In genomic region chr20:5172167-5172586, GRCh38 we compare ENCODE assay signal across 12 cellular contexts. TPM values are rescaled to one million over a fixed set of nuclear protein-coding genes. Genes with fewer than 3 reads are reported as not detected.
DNase-seq lines count a peak whose midpoint lies in the region; ATAC-seq and TF ChIP-seq lines count a peak whose summit lies in the region.
"Had no signal": no experiment of that assay in that cellular context is flagged by ENCODE, and none has a peak within 500 bp of the region (broad histone marks: within the 10 kb centered on the region; RNA-seq: fewer than 3 reads in every experiment).

No MANE protein-coding gene starts in this region.

- intact Hi-C loops in psoas muscle (cut with DNase I): loop anchor here (5.0 kb wide), 2 partner anchors 45 to 50 kb away; partner anchors contain the start of gene CDS2 (in 1 of the 2)
- intact Hi-C loops in PC-9 (cut with micrococcal nuclease; ENCODE audit: unreplicated experiment): no loop called here
- intact Hi-C loops in lower leg skin (cut with DNase I; ENCODE audit: low total_unique reads): no loop called here

- BruUV-seq in PC-9 (replicated peaks; lab: Mats Ljungman, UMichigan): no TSS peak

- H3K27ac ChIP-seq in psoas muscle (peak overlapping the region; percentile 63), PC-9 (no peak overlapping the region)

- ATAC-seq in GM21619 (IDR thresholded peaks at IDR 0.05; ENCODE audit: unreplicated experiment) (peak; percentile 47), psoas muscle (peak; percentile 62 to 72 (median 67))

- in situ Hi-C loops in GM13976 (cut with MboI; ENCODE audit: low sequenced_read_pairs, unreplicated experiment): no loop called here

- H3K27ac Mint-ChIP-seq in brain: peak overlapping the region; percentile 0 to 93 (median 92)

- H3K4me2 ChIP-seq in PC-9: no peak overlapping the region

- peaks cover 20% of the 10 kb centered on the region for H3K36me3 Mint-ChIP-seq in brain

- H3K4me1 ChIP-seq in psoas muscle (peaks cover 67% of the 10 kb centered on the region), PC-9 (replicated peaks; ENCODE audit: insufficient read depth) (peaks cover 18% of the 10 kb centered on the region)
- H3K4me1 ChIP-seq: breast epithelium had no signal

- peaks cover 51% of the 10 kb centered on the region for H3K4me1 Mint-ChIP-seq in brain

- H3K9me2 ChIP-seq in PC-9 (ENCODE audit: insufficient read depth): no peaks in the 10 kb centered on the region

- no peaks in the 10 kb centered on the region for H4K20me1 ChIP-seq in PC-9 (ENCODE audit: insufficient read depth)

- H3F3A ChIP-seq in PC-9 (ENCODE audit: insufficient read depth, low read depth): peaks cover 3% of the 10 kb centered on the region; the same call in 1 of the 2 replicates

- POLR2A ChIA-PET in PC-9 (lab: Charles Lee; ENCODE audit: unreplicated experiment): interaction anchor here (0.5 kb wide), 1 partner anchor 45 kb away, joined by 13 read pairs; the partner anchor contains the start of gene CDS2

- H3K36me3 ChIP-seq in psoas muscle (ENCODE audit: insufficient read depth in 1 of 2, low read depth in 1 of 2) (peaks cover 0 to 32% of the 10 kb centered on the region in 2 donors), PC-9 (ENCODE audit: low read depth) (peaks cover 10% of the 10 kb centered on the region; the same call in 1 of the 2 replicates)
- H3K36me3 ChIP-seq: breast epithelium had no signal

- no peaks in the 10 kb centered on the region for H3K9me3 Mint-ChIP-seq in brain
- H3K9me3 Mint-ChIP-seq: T-helper 2 cell treated with Interferon-gamma antibody and Interleukin-4, amounts not matched to agents 5 μg/mL and 100 μg/mL, for 36 hours had no signal

- H2AFZ ChIP-seq in PC-9: no peak overlapping the region

- WGBS in psoas muscle, 3 donors: 40 to 54% (median 40%) methylated on average over 7 of the region's 7 CpGs
- WGBS in lower leg skin, 2 donors: 65 to 75% methylated on average over 7 of the region's 7 CpGs

- H3K9me3 ChIP-seq in psoas muscle: no peaks in the 10 kb centered on the region
- no peaks in the 10 kb centered on the region for H3K9me3 ChIP-seq in PC-9 (ENCODE audit: insufficient read depth, low read depth)
- H3K9me3 ChIP-seq: breast epithelium, sigmoid colon had no signal

- H3K27me3 ChIP-seq in psoas muscle (ENCODE audit: insufficient read depth in 3 of 3, low read length in 2 of 3) (no peaks in the 10 kb centered on the region), PC-9 (ENCODE audit: insufficient read depth, low read depth) (no peaks in the 10 kb centered on the region)
- H3K27me3 ChIP-seq: breast epithelium, sigmoid colon had no signal

- H3K79me2 ChIP-seq in PC-9 (ENCODE audit: low read depth): peaks cover 32% of the 10 kb centered on the region

- TF ChIP-seq POLR2A in lower leg skin (IDR thresholded peaks at IDR 0.05): no peak

- H3K4me3 Mint-ChIP-seq in brain: no peak overlapping the region
- H3K4me3 Mint-ChIP-seq: T-helper 2 cell treated with Interferon-gamma antibody and Interleukin-4, amounts not matched to agents 5 μg/mL and 100 μg/mL, for 36 hours had no signal

- no peak overlapping the region for H3K4me3 ChIP-seq in psoas muscle
- no peak overlapping the region for H3K4me3 ChIP-seq in PC-9
- no peak overlapping the region for H3K4me3 ChIP-seq in lower leg skin (ENCODE audit: low read depth, poor library complexity, severe bottlenecking)
- H3K4me3 ChIP-seq: breast epithelium, sigmoid colon had no signal

- CTCF ChIA-PET in PC-9 (lab: Charles Lee): no interaction called here

- no peaks in the 10 kb centered on the region for H3K27me3 Mint-ChIP-seq in brain

- TF ChIP-seq CTCF in GM13976 (IDR thresholded peaks at IDR 0.05; ENCODE audit: borderline replicate concordance, control extremely low read depth, extremely low read depth, insufficient read depth, missing control alignments) (no peak), brain (conservative IDR thresholded peaks at IDR 0.05) (no peak), psoas muscle (IDR thresholded peaks at IDR 0.05) (no peak), PC-9 (conservative IDR thresholded peaks at IDR 0.05) (no peak), lower leg skin (IDR thresholded peaks at IDR 0.05) (no peak)

- DNase-seq in GM13976 (ENCODE audit: low spot score) (peak; percentile 59), psoas muscle (no peak), PC-9 (no peak), lower leg skin (ENCODE audit: low spot score in 2 of 2) (no peak), OCI-M1 (lab: John Stamatoyannopoulos, UW) (no peak), SK-N-DZ (ENCODE audit: low spot score) (no peak)
- DNase-seq: DMS53, sigmoid colon had no signal

RNA-seq across cellular contexts. Expression of gene CDS2, which starts 45.4 kb away (rescaled TPM):
- polyA plus RNA-seq in brain (ENCODE audit: insufficient read depth, low read depth, low replicate concordance) (40.9 TPM), psoas muscle (10 to 100 TPM in 2 of 3 donors, 1 to 10 TPM in 1; 8.0 to 19.5 (median 15.2) TPM)
- total RNA-seq in psoas muscle (10 to 100 TPM; 18.1 to 34.1 (median 25.2) TPM), PC-9 (2021) (37.0 and 42.8 TPM in 2 replicates), lower leg skin (10 to 100 TPM; 12.3 to 16.9 (median 14.7) TPM)
- 28.5 and 28.7 TPM in 2 replicates for polyA plus RNA-seq in SK-N-DZ (2014; cell fraction: cytosol; rRNA removed)
- 30.6 and 32.0 TPM in 2 replicates for polyA plus RNA-seq in SK-N-DZ (2014; cell fraction: nucleus; rRNA removed)

RNA-seq across cellular contexts. Expression of gene PCNA, which starts 52.4 kb away (rescaled TPM):
- polyA plus RNA-seq in brain (ENCODE audit: insufficient read depth, low read depth, low replicate concordance) (172 TPM), psoas muscle (10 to 100 TPM; 25.5 to 53.0 (median 37.8) TPM)
- total RNA-seq in psoas muscle (10 to 100 TPM; 13.2 to 19.1 (median 16.3) TPM), PC-9 (2021) (164 and 207 TPM in 2 replicates), lower leg skin (10 to 100 TPM; 39.4 to 47.0 (median 43.4) TPM)
- polyA plus RNA-seq in SK-N-DZ (2014; cell fraction: cytosol; rRNA removed): 918 and 1,013 TPM in 2 replicates
- polyA plus RNA-seq in SK-N-DZ (2014; cell fraction: nucleus; rRNA removed): 512 and 516 TPM in 2 replicates

RNA-seq across cellular contexts. Expression of gene TMEM230, which starts 59.3 kb away (rescaled TPM):
- 120 TPM for polyA plus RNA-seq in brain (ENCODE audit: insufficient read depth, low read depth, low replicate concordance)
- total RNA-seq in psoas muscle: 10 to 100 TPM; 71.8 to 99.9 (median 82.2) TPM
- 100 to 1,000 TPM; 120 to 146 (median 126) TPM for polyA plus RNA-seq in psoas muscle
- total RNA-seq in PC-9 (2021): 73.1 and 94.3 TPM in 2 replicates
- total RNA-seq in lower leg skin: 10 to 100 TPM; 19.7 to 44.0 (median 35.9) TPM
- polyA plus RNA-seq in SK-N-DZ (2014; cell fraction: cytosol; rRNA removed): 131 and 142 TPM in 2 replicates
- polyA plus RNA-seq in SK-N-DZ (2014; cell fraction: nucleus; rRNA removed): 70.4 and 71.7 TPM in 2 replicates

Comparison
In these comparisons a context has a peak if more than half of its experiments do, and no peak if none do; other contexts are left out.
1. intact Hi-C loops: an anchor here in psoas muscle (5.0 kb wide); none called in PC-9 and lower leg skin.